Comparison of ENCODE assay signal across 19 cellular contexts in the genomic region with DNA sequence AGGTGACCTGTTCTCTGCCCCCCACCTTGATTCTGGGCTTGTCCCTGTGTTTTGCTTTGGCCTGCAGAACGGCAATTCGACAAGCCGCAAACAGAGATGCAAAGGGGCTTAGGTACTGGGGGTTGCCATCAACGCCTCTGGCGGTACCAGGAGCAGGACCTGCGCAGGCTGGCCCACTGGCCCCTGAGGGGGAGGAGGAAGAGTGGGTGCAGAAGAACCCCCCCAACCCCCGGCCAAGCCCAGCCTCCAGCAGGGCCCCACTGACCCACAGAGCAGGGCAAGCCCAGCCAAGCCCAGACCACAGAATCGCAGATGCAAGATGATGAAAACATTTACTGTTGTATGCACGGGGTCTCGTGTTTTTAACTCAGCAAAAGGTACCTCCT.
"Had no signal": no experiment of that assay in that cellular context is flagged by ENCODE, and none has a peak within 500 bp of the region (broad histone marks: within the 10 kb centered on the region; RNA-seq: fewer than 3 reads in every experiment).

No MANE protein-coding gene starts in this region.

- H3K4me1 ChIP-seq: breast epithelium, foreskin keratinocyte, left lung, upper lobe of left lung had no signal

- ATAC-seq: activated CD8-positive, alpha-beta T cell treated with anti-CD3 and anti-CD28 coated beads, Interleukin-2, amount 10 ng/mL, durations not matched to agents 7 days and 5 days; activated naive CD8-positive, alpha-beta T cell treated with anti-CD3 and anti-CD28 coated beads, Interleukin-2, amount 50 U/mL, for 24 hours; left lung; natural killer cell treated with Interleukin-12 subunit alpha and Interleukin-12 subunit beta and Interleukin-15 and Interleukin-18, amount 100 ng/mL, for 72 hours had no signal

- H3K4me3 Mint-ChIP-seq: activated CD8-positive, alpha-beta T cell treated with anti-CD3 and anti-CD28 coated beads, Interleukin-2, amount 10 ng/mL, durations not matched to agents 7 days and 5 days; activated naive CD8-positive, alpha-beta T cell treated with anti-CD3 and anti-CD28 coated beads, Interleukin-2, amount 50 U/mL, for 24 hours; activated T-helper 1 cell treated with anti-CD3 and anti-CD28 coated beads, Interleukin-12 subunit alpha, Interleukin-12 subunit beta, Interleukin-2, Interleukin-4 antibody, amounts not matched to agents 30 ng/mL and 10 ng/mL and 1 ng/mL, durations not matched to agents 14 hours and 24 hours and 36 hours; memory B cell; natural killer cell treated with Interleukin-12 subunit alpha and Interleukin-12 subunit beta and Interleukin-15 and Interleukin-18, amount 100 ng/mL, for 72 hours; T-helper 2 cell treated with Interferon-gamma antibody and Interleukin-4, amounts not matched to agents 5 μg/mL and 100 μg/mL, for 36 hours had no signal

- H3K9me3 Mint-ChIP-seq: activated naive CD8-positive, alpha-beta T cell treated with anti-CD3 and anti-CD28 coated beads, Interleukin-2, amount 50 U/mL, for 24 hours; activated T-helper 1 cell treated with anti-CD3 and anti-CD28 coated beads, Interleukin-12 subunit alpha, Interleukin-12 subunit beta, Interleukin-2, Interleukin-4 antibody, amounts not matched to agents 30 ng/mL and 10 ng/mL and 1 ng/mL, durations not matched to agents 14 hours and 24 hours and 36 hours; memory B cell; natural killer cell treated with Interleukin-12 subunit alpha and Interleukin-12 subunit beta and Interleukin-15 and Interleukin-18, amount 100 ng/mL, for 72 hours; T-helper 2 cell treated with Interferon-gamma antibody and Interleukin-4, amounts not matched to agents 5 μg/mL and 100 μg/mL, for 36 hours had no signal

- H3K4me1 Mint-ChIP-seq: activated naive CD8-positive, alpha-beta T cell treated with anti-CD3 and anti-CD28 coated beads, Interleukin-2, amount 50 U/mL, for 24 hours; memory B cell had no signal

- DNase-seq: activated CD4-positive, alpha-beta T cell treated with anti-CD3 and anti-CD28 coated beads, Interleukin-2, amount 50 U/mL, for 1 hour; activated CD4-positive, CD25-positive, alpha-beta regulatory T cell treated with anti-CD3 and anti-CD28 coated beads, Interleukin-2, amount 50 U/mL, for 72 hours; activated CD8-positive, alpha-beta T cell treated with anti-CD3 and anti-CD28 coated beads, Interleukin-2, amount 10 ng/mL, durations not matched to agents 7 days and 5 days; activated gamma-delta T cell; activated naive CD4-positive, alpha-beta T cell treated with anti-CD3 and anti-CD28 coated beads, Interleukin-2, amount 50 U/mL, for 16 hours; activated naive CD8-positive, alpha-beta T cell treated with anti-CD3 and anti-CD28 coated beads, Interleukin-2, amount 50 U/mL, for 24 hours; effector CD4-positive, alpha-beta T cell; erythroblast; stimulated activated CD4-positive, alpha-beta T cell treated with anti-CD3 and anti-CD28 coated beads, Interleukin-4, amount 100 ng/mL, for 24 hours; stimulated activated naive CD4-positive, alpha-beta T cell treated with Interleukin-2 at 50 U/mL for 16 hours; upper lobe of left lung had no signal

- H3K36me3 Mint-ChIP-seq: memory B cell; natural killer cell treated with Interleukin-12 subunit alpha and Interleukin-12 subunit beta and Interleukin-15 and Interleukin-18, amount 100 ng/mL, for 72 hours had no signal

- H3K27ac ChIP-seq: breast epithelium, foreskin keratinocyte, left lung, upper lobe of left lung, VCaP had no signal

- H3K4me3 ChIP-seq: breast epithelium, left lung, upper lobe of left lung had no signal

- H3K9me3 ChIP-seq: breast epithelium, left lung, upper lobe of left lung had no signal

- H3K36me3 ChIP-seq: breast epithelium, left lung, upper lobe of left lung had no signal

- H3K27ac Mint-ChIP-seq: activated CD8-positive, alpha-beta T cell treated with anti-CD3 and anti-CD28 coated beads, Interleukin-2, amount 10 ng/mL, durations not matched to agents 7 days and 5 days; activated naive CD8-positive, alpha-beta T cell treated with anti-CD3 and anti-CD28 coated beads, Interleukin-2, amount 50 U/mL, for 24 hours; activated T-helper 1 cell treated with anti-CD3 and anti-CD28 coated beads, Interleukin-12 subunit alpha, Interleukin-12 subunit beta, Interleukin-2, Interleukin-4 antibody, amounts not matched to agents 30 ng/mL and 10 ng/mL and 1 ng/mL, durations not matched to agents 14 hours and 24 hours and 36 hours; memory B cell; natural killer cell treated with Interleukin-12 subunit alpha and Interleukin-12 subunit beta and Interleukin-15 and Interleukin-18, amount 100 ng/mL, for 72 hours; T-helper 2 cell treated with Interferon-gamma antibody and Interleukin-4, amounts not matched to agents 5 μg/mL and 100 μg/mL, for 36 hours had no signal
